13 cellular contexts compared by ENCODE assay signal in the genomic region with DNA sequence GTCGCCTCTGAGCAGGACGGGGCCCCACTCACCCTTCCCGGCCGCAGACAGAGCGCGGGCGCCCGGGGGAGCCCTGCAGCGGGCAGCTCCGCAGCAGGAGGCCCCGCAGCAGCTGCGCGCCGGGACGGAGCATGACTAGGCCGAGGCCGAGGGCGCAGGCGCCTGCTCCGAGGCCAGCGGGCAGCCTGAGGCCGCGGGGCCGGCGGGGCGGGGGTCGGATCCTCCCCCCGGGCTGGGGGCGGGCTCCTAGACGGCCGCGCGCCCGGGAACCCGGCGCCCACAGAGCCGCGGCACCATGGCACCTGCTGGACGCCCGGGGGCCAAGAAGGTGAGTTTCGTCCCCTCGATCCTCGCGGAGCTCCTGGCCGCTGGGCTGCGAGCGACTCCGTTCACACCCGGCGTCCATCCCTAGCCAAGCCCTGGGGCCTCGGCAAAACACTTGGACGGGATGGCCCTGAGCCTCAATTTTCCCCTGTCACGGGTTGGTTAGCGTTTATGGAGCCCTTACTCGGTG. TPM values are rescaled to one million over a fixed set of nuclear protein-coding genes. Genes with fewer than 3 reads are reported as not detected.
DNase-seq lines count a peak whose midpoint lies in the region; ATAC-seq and TF ChIP-seq lines count a peak whose summit lies in the region.
"Had no signal": no experiment of that assay in that cellular context is flagged by ENCODE, and none has a peak within 500 bp of the region (broad histone marks: within the 10 kb centered on the region; RNA-seq: fewer than 3 reads in every experiment).

A gene with protein sequence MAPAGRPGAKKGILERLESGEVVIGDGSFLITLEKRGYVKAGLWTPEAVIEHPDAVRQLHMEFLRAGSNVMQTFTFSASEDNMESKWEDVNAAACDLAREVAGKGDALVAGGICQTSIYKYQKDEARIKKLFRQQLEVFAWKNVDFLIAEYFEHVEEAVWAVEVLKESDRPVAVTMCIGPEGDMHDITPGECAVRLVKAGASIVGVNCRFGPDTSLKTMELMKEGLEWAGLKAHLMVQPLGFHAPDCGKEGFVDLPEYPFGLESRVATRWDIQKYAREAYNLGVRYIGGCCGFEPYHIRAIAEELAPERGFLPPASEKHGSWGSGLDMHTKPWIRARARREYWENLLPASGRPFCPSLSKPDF (plus strand): TSS at position 280 of the 514 bp plus-strand sequence. CDS start 16 bp downstream, at position 296.
A gene (minus strand): TSS at position 187 of the 514 bp plus-strand sequence. CDS start 54 bp downstream, at position 133.

- H3K9me3 Mint-ChIP-seq in CD4-positive, alpha-beta memory T cell, result peaks cover 0 to 3% (median 0%) of the 10 kb centered on the region in 8 donors
- H3K9me3 Mint-ChIP-seq: stimulated activated naive CD8-positive, alpha-beta T cell treated with anti-CD3 and anti-CD28 coated beads, Interleukin-15, Interleukin-2, amounts not matched to agents 100 ng/mL and 50 ng/mL, for 24 hours; T-helper 2 cell treated with Interferon-gamma antibody and Interleukin-4, amounts not matched to agents 5 μg/mL and 100 μg/mL, for 36 hours had no signal

- H3K4me1 Mint-ChIP-seq in CD4-positive, alpha-beta memory T cell, result peaks cover 0 to 4% (median 0%) of the 10 kb centered on the region in 4 donors
- H3K4me1 Mint-ChIP-seq: nephron had no signal

- H3K9me2 ChIP-seq in Karpas-422 (replicated peaks; ENCODE audit: insufficient read depth, low read length), result no peaks in the 10 kb centered on the region

- no peak within 1 kb of the TSS for H3K27ac Mint-ChIP-seq in CD4-positive, alpha-beta memory T cell
- H3K27ac Mint-ChIP-seq: nephron; stimulated activated naive CD8-positive, alpha-beta T cell treated with anti-CD3 and anti-CD28 coated beads, Interleukin-15, Interleukin-2, amounts not matched to agents 100 ng/mL and 50 ng/mL, for 24 hours; T-helper 2 cell treated with Interferon-gamma antibody and Interleukin-4, amounts not matched to agents 5 μg/mL and 100 μg/mL, for 36 hours had no signal

- TF ChIP-seq CTCF in GM13976 (IDR thresholded peaks at IDR 0.05; ENCODE audit: borderline replicate concordance, control extremely low read depth, extremely low read depth, insufficient read depth, missing control alignments) (no peak), astrocyte of the cerebellum (IDR thresholded peaks at IDR 0.05; ENCODE audit: low read depth, low read length, missing control alignments) (no peak)

- H3K4me1 ChIP-seq in iPS-15b (ENCODE audit: control insufficient read depth, insufficient read depth, low read length) (no peaks in the 10 kb centered on the region), skeletal muscle satellite cell (ENCODE audit: control insufficient read depth, insufficient read depth, low read length) (peaks cover 6% of the 10 kb centered on the region), Karpas-422 (ENCODE audit: low read length) (no peaks in the 10 kb centered on the region)
- H3K4me1 ChIP-seq in CD4-positive, alpha-beta memory T cell (ENCODE audit: insufficient read depth, low read length), result no peaks in the 10 kb centered on the region

- H3K27me3 ChIP-seq in iPS-15b (ENCODE audit: control insufficient read depth, insufficient read depth, low read length) (no peaks in the 10 kb centered on the region), skeletal muscle satellite cell (ENCODE audit: control insufficient read depth, insufficient read depth, low read length) (no peaks in the 10 kb centered on the region), Karpas-422 (ENCODE audit: low read length) (no peaks in the 10 kb centered on the region)
- H3K27me3 ChIP-seq in CD4-positive, alpha-beta memory T cell (ENCODE audit: insufficient read depth, low read length), result no peaks in the 10 kb centered on the region

- intact Hi-C loops in CD4-positive, alpha-beta memory T cell (cut with micrococcal nuclease), result no loop called here

- H3K9me3 ChIP-seq in iPS-15b (ENCODE audit: control insufficient read depth, insufficient read depth, low read length) (no peaks in the 10 kb centered on the region), skeletal muscle satellite cell (replicated peaks; ENCODE audit: low read length) (peaks cover 5% of the 10 kb centered on the region), Karpas-422 (ENCODE audit: low read length) (no peaks in the 10 kb centered on the region)
- no peaks in the 10 kb centered on the region for H3K9me3 ChIP-seq in CD4-positive, alpha-beta memory T cell (ENCODE audit: control insufficient read depth in 1 of 2, low read length in 2 of 2)

- H3K4me3 Mint-ChIP-seq in CD4-positive, alpha-beta memory T cell, result peak within 1 kb of the TSS in 1 of 8 donors; percentile 22
- H3K4me3 Mint-ChIP-seq: nephron; stimulated activated naive CD8-positive, alpha-beta T cell treated with anti-CD3 and anti-CD28 coated beads, Interleukin-15, Interleukin-2, amounts not matched to agents 100 ng/mL and 50 ng/mL, for 24 hours; T-helper 2 cell treated with Interferon-gamma antibody and Interleukin-4, amounts not matched to agents 5 μg/mL and 100 μg/mL, for 36 hours had no signal

- H3K9ac ChIP-seq in iPS-15b (ENCODE audit: low read depth, low read length) (no peak within 1 kb of the TSS), skeletal muscle satellite cell (ENCODE audit: low read depth, low read length) (peak within 1 kb of the TSS; percentile 66), Karpas-422 (ENCODE audit: low read length) (no peak within 1 kb of the TSS)

- POLR2A ChIA-PET in CD4-positive, alpha-beta memory T cell (lab: Charles Lee; ENCODE audit: partially characterized antibody), result no interaction called here

- no peak for ATAC-seq in GM21723 (IDR thresholded peaks at IDR 0.05; ENCODE audit: unreplicated experiment)

- CTCF ChIA-PET in CD4-positive, alpha-beta memory T cell (lab: Charles Lee; ENCODE audit: partially characterized antibody), result no interaction called here

- H3K36me3 ChIP-seq in iPS-15b (ENCODE audit: control insufficient read depth, insufficient read depth, low read length), result no peaks in the 10 kb centered on the region
- no peaks in the 10 kb centered on the region for H3K36me3 ChIP-seq in skeletal muscle satellite cell (ENCODE audit: insufficient read depth, low read length)
- no peaks in the 10 kb centered on the region for H3K36me3 ChIP-seq in CD4-positive, alpha-beta memory T cell (ENCODE audit: insufficient read depth, low read length)
- no peaks in the 10 kb centered on the region for H3K36me3 ChIP-seq in Karpas-422 (ENCODE audit: insufficient read depth, low read length)

- no peak within 1 kb of the TSS for H3K27ac ChIP-seq in CD4-positive, alpha-beta memory T cell (ENCODE audit: low read depth, low read length)
- no peak within 1 kb of the TSS for H3K27ac ChIP-seq in Karpas-422 (ENCODE audit: low read length)

- H3K4me2 ChIP-seq in skeletal muscle satellite cell (ENCODE audit: low read length), result peak within 1 kb of the TSS; percentile 77
- H3K4me2 ChIP-seq in Karpas-422 (ENCODE audit: low read depth, low read length, poor library complexity, severe bottlenecking), result no peak within 1 kb of the TSS

- no peak within 1 kb of the TSS for H2AFZ ChIP-seq in Karpas-422 (ENCODE audit: low read length)

- H3K27me3 Mint-ChIP-seq in CD4-positive, alpha-beta memory T cell, result peaks cover 22 to 31% of the 10 kb centered on the region in 2 donors

- in situ Hi-C loops in GM13976 (cut with MboI; ENCODE audit: low sequenced_read_pairs, unreplicated experiment) (no loop called here), astrocyte of the cerebellum (cut with HindIII; ENCODE audit: low sequenced_read_pairs) (no loop called here)

- no peaks in the 10 kb centered on the region for H3K79me2 ChIP-seq in Karpas-422 (ENCODE audit: low read length)

- peak within 1 kb of the TSS; percentile 20 for H3K4me3 ChIP-seq in astrocyte of the cerebellum (ENCODE audit: low read depth, low read length)
- peak within 1 kb of the TSS; percentile 12 for H3K4me3 ChIP-seq in iPS-15b (ENCODE audit: low read depth, low read length)
- H3K4me3 ChIP-seq in skeletal muscle satellite cell (ENCODE audit: low read length), result peak within 1 kb of the TSS; percentile 67
- no peak within 1 kb of the TSS for H3K4me3 ChIP-seq in CD4-positive, alpha-beta memory T cell (ENCODE audit: low read length in 2 of 2)
- no peak within 1 kb of the TSS for H3K4me3 ChIP-seq in Karpas-422 (ENCODE audit: low read length)

- peak; percentile 17 for DNase-seq in GM13976 (ENCODE audit: low spot score)
- no peak for DNase-seq in astrocyte of the cerebellum (ENCODE audit: low read depth)
- no peak for DNase-seq in CD4-positive, alpha-beta memory T cell
- no peak for DNase-seq in cortex of kidney (lab: John Stamatoyannopoulos, UW)
- no peak for DNase-seq in Karpas-422

- no peaks in the 10 kb centered on the region for H4K20me1 ChIP-seq in Karpas-422 (ENCODE audit: insufficient read depth, low read depth, low read length)

- peaks cover 0 to 4% of the 10 kb centered on the region in 2 donors for H3K36me3 Mint-ChIP-seq in CD4-positive, alpha-beta memory T cell

RNA-seq across cellular contexts. Expression of the first gene that starts in this region (rescaled TPM):
- 1.7 and 2.8 TPM in 2 replicates for total RNA-seq in skeletal muscle satellite cell (2012; rRNA removed)
- total RNA-seq in CD4-positive, alpha-beta memory T cell, result not detected
- not detected for polyA plus RNA-seq in CD4-positive, alpha-beta memory T cell
- not detected in 2 replicates for total RNA-seq in Karpas-422 (2014; rRNA removed; shearing (Covaris generic); ENCODE audit: low replicate concordance)
- total RNA-seq: bronchial epithelial cell, M059J had no signal

RNA-seq across cellular contexts. Expression of the second gene that starts in this region (rescaled TPM):
- total RNA-seq in skeletal muscle satellite cell (2012; rRNA removed), result 0.22 and 0.25 TPM in 2 replicates
- under 1 TPM in 1 of 2 experiments, not detected in 1; 0.49 TPM for total RNA-seq in CD4-positive, alpha-beta memory T cell
- under 1 TPM in 1 of 2 donors, not detected in 1; 0.10 TPM for polyA plus RNA-seq in CD4-positive, alpha-beta memory T cell
- total RNA-seq in Karpas-422 (2014; rRNA removed; shearing (Covaris generic); ENCODE audit: low replicate concordance), result not detected in 2 replicates
- total RNA-seq: M059J had no signal

Comparison
In these comparisons a context has a peak if more than half of its experiments do, and no peak if none do; other contexts are left out.
1. H3K4me3 ChIP-seq: peak in astrocyte of the cerebellum (single experiment), iPS-15b (single experiment) and skeletal muscle satellite cell (single experiment); none in CD4-positive, alpha-beta memory T cell (0 of 2) and Karpas-422 (single experiment).